ENCODE assay signal across 8 cellular contexts in the genomic region with DNA sequence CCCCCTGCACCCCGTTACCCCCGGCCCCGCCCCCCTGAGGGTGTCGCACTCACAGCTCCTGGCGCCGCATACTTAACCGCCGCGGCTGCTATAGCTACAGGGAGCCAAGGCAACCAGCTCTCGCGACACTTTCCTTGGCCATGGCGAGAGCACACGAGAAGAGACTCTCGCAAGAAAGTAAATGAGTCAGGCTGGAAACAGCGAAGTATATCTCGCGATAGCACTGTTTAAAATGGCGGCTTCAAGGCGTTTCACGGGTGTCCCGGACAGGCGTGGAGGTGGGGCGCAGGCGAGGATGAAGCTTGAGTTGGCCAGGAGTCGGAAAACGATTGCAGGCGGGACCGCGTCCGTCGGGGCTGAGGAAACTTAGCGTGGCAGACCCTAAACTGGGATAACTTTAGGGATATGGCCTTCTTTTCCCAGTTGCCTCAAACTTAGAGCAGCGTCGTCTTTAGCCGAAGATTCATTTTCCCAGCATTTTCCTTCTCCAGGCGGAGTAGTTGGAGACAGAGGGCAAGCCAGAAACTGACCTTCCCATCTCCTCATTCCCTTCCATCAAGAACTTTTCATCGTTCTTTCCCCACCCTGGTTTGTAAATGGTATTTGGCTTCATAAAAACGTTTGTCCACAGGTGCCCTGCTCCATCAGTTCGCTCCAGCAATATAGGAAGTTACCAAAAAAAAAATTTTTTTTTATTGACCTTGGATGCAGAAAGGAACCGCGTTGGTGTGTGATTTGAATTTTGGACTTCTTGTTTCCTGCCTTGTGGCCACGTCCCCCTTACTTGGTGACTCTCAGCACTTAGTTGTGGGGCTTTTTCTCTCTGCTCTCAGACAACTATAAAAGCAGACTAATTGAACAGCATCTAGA. TPM values are rescaled to one million over a fixed set of nuclear protein-coding genes. Genes with fewer than 3 reads are reported as not detected.
DNase-seq lines count a peak whose midpoint lies in the region; ATAC-seq and TF ChIP-seq lines count a peak whose summit lies in the region.

No MANE protein-coding gene starts in this region.

- TF ChIP-seq POLR2A in GM19193 (IDR thresholded peaks at IDR 0.05; ENCODE audit: extremely low read depth, insufficient read depth, insufficient read length): peak; percentile 95

- ATAC-seq in HG03432 (IDR thresholded peaks at IDR 0.05; ENCODE audit: unreplicated experiment): peak; percentile 95

- DNase-seq in Ammon's horn (ENCODE audit: low spot score) (peak; percentile 96), NCI-H460 (ENCODE audit: extremely low read depth, low read depth) (peak; percentile 98), choroid plexus epithelial cell (ENCODE audit: low read depth) (peak; percentile 99), kidney glomerular epithelial cell (lab: John Stamatoyannopoulos, UW) (peak; percentile 94)
- DNase-seq in activated CD4-positive, alpha-beta T cell treated with anti-CD3 and anti-CD28 coated beads for 24 hours (ENCODE audit: low read depth in 2 of 2): peak; percentile 84 to 87
- DNase-seq in stimulated activated CD4-positive, alpha-beta T cell treated with anti-CD3 and anti-CD28 coated beads, Interleukin-15, amount 100 ng/mL, for 48 hours (ENCODE audit: low read depth in 2 of 2): peak; percentile 88 to 91

- TF ChIP-seq CTCF in choroid plexus epithelial cell (conservative IDR thresholded peaks at IDR 0.05; ENCODE audit: low read depth, low read length): no peak

- H3K4me3 ChIP-seq in choroid plexus epithelial cell (ENCODE audit: low read depth, low read length): peak overlapping the region; percentile 73

RNA-seq across cellular contexts. Expression of a gene that starts 15.2 kb away (rescaled TPM):
- not detected in 2 replicates for total RNA-seq in NCI-H460 (2014; rRNA removed; shearing (Covaris generic))
- polyA plus RNA-seq in NCI-H460 (2014; cell fraction: nucleus; rRNA removed): not detected in 2 replicates

RNA-seq across cellular contexts. Expression of a gene that starts 29.7 kb away (rescaled TPM):
- total RNA-seq in NCI-H460 (2014; rRNA removed; shearing (Covaris generic)): not detected in 2 replicates
- polyA plus RNA-seq in NCI-H460 (2014; cell fraction: nucleus; rRNA removed): not detected in 2 replicates

RNA-seq across cellular contexts. Expression of a gene that starts 35.0 kb away (rescaled TPM):
- total RNA-seq in NCI-H460 (2014; rRNA removed; shearing (Covaris generic)): 15.3 and 16.4 TPM in 2 replicates
- polyA plus RNA-seq in NCI-H460 (2014; cell fraction: nucleus; rRNA removed): 12.3 and 13.9 TPM in 2 replicates

Comparison
In these comparisons a context has a peak if more than half of its experiments do, and no peak if none do; other contexts are left out.
1. Peak in every context shown above with its lines: DNase-seq, ATAC-seq and H3K4me3 ChIP-seq.